25 cellular contexts compared by ENCODE assay signal in the genomic region with DNA sequence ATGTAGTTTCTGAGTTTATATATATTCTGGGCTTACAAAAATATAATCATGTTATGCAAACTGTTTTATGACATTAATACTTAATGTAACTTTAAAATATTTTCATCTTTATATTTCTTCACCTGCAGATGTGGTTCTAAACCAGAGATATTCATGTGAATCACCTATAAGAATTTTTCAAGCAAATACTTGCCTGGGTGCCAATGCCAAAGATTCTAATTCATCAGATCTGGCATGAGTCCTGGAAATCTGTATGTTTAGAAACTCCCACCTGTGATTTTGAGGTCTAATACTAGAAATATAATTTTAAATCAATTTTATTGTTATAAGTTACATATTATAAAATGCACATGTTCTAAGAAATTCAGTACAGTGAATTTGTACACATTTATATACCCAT. TPM values are rescaled to one million over a fixed set of nuclear protein-coding genes. Genes with fewer than 3 reads are reported as not detected.
DNase-seq lines count a peak whose midpoint lies in the region; FAIRE-seq and TF ChIP-seq lines count a peak whose summit lies in the region.
"Had no signal": no experiment of that assay in that cellular context is flagged by ENCODE, and none has a peak within 500 bp of the region (broad histone marks: within the 10 kb centered on the region; RNA-seq: fewer than 3 reads in every experiment).

No MANE protein-coding gene starts in this region.

- 0 out of 2 replicates have a peak overlapping the region, but pooled peaks have one; percentile 80 for H2AFZ ChIP-seq in OCI-LY3 (ENCODE audit: low read depth, low read length)

- no peaks in the 10 kb centered on the region for H3K36me3 ChIP-seq in OCI-LY3 (replicated peaks; ENCODE audit: low read depth, low read length)
- H3K36me3 ChIP-seq in bronchial epithelial cell (ENCODE audit: control insufficient read depth, insufficient read depth, low read length), result no peaks in the 10 kb centered on the region
- H3K36me3 ChIP-seq in Peyer's patch, result no peaks in the 10 kb centered on the region
- no peaks in the 10 kb centered on the region for H3K36me3 ChIP-seq in esophagus muscularis mucosa
- H3K36me3 ChIP-seq: BE2C, BLaER1 had no signal

- TF ChIP-seq POLR2A in Peyer's patch (IDR thresholded peaks at IDR 0.05) (no peak), esophagus muscularis mucosa (IDR thresholded peaks at IDR 0.05; ENCODE audit: low read depth) (no peak)

- H3K4me1 ChIP-seq in OCI-LY3 (ENCODE audit: low read length) (peaks cover 46% of the 10 kb centered on the region), Peyer's patch (no peaks in the 10 kb centered on the region), esophagus muscularis mucosa (peaks cover 0 to 4% (median 0%) of the 10 kb centered on the region in 4 donors)
- H3K4me1 ChIP-seq: BE2C, BLaER1 had no signal

- no peak for TF ChIP-seq EP300 in esophagus muscularis mucosa (IDR thresholded peaks at IDR 0.05)

- H3K27ac ChIP-seq in OCI-LY3 (ENCODE audit: low read length) (no peak overlapping the region), Peyer's patch (no peak overlapping the region), esophagus muscularis mucosa (replicated peaks in 1 of 4) (no peak overlapping the region)
- H3K27ac ChIP-seq: BLaER1 had no signal

- no peak overlapping the region for H3K9ac ChIP-seq in OCI-LY3 (ENCODE audit: low read length)
- H3K9ac ChIP-seq: BLaER1 had no signal

- intact Hi-C loops in esophagus muscularis mucosa (cut with DNase I), result loop anchor here (2.0 to 5.0 kb wide), 3 partner anchors 131 to 431 kb away; no protein-coding TSS in a partner anchor

- no peaks in the 10 kb centered on the region for H3K79me2 ChIP-seq in OCI-LY3 (ENCODE audit: low read length)

- no peak for TF ChIP-seq CTCF in OCI-LY3 (IDR thresholded peaks at IDR 0.05; ENCODE audit: low read depth, low read length)
- no peak for TF ChIP-seq CTCF in bronchial epithelial cell (IDR thresholded peaks at IDR 0.05; ENCODE audit: insufficient read depth, low read length, severe bottlenecking)
- no peak for TF ChIP-seq CTCF in epithelial cell of esophagus (IDR thresholded peaks at IDR 0.05; ENCODE audit: insufficient read depth, low read depth, low read length, missing control alignments)
- no peak for TF ChIP-seq CTCF in Peyer's patch (IDR thresholded peaks at IDR 0.05)
- TF ChIP-seq CTCF in esophagus muscularis mucosa (IDR thresholded peaks at IDR 0.05), result no peak

- H3K4me2 ChIP-seq in OCI-LY3 (ENCODE audit: low read length), result no peak overlapping the region
- H3K4me2 ChIP-seq: BLaER1 had no signal

- no peak overlapping the region for H3K4me3 ChIP-seq in OCI-LY3 (ENCODE audit: low read length)
- no peak overlapping the region for H3K4me3 ChIP-seq in bronchial epithelial cell (ENCODE audit: low read depth, low read length)
- no peak overlapping the region for H3K4me3 ChIP-seq in epithelial cell of esophagus (ENCODE audit: low read length)
- no peak overlapping the region for H3K4me3 ChIP-seq in Peyer's patch
- no peak overlapping the region for H3K4me3 ChIP-seq in esophagus muscularis mucosa
- H3K4me3 ChIP-seq: BLaER1 had no signal

- no peaks in the 10 kb centered on the region for H4K20me1 ChIP-seq in OCI-LY3 (ENCODE audit: insufficient read depth, low read length)
- H4K20me1 ChIP-seq: BLaER1 had no signal

- no peaks in the 10 kb centered on the region for H3K9me3 ChIP-seq in OCI-LY3 (ENCODE audit: insufficient read depth, low read length)
- H3K9me3 ChIP-seq in Peyer's patch, result no peaks in the 10 kb centered on the region
- H3K9me3 ChIP-seq in esophagus muscularis mucosa, result no peaks in the 10 kb centered on the region
- H3K9me3 ChIP-seq: BE2C, BLaER1 had no signal

- H3K27me3 ChIP-seq in OCI-LY3 (ENCODE audit: low read depth, low read length) (no peaks in the 10 kb centered on the region), bronchial epithelial cell (ENCODE audit: control insufficient read depth, insufficient read depth, low read length) (no peaks in the 10 kb centered on the region), Peyer's patch (no peaks in the 10 kb centered on the region), esophagus muscularis mucosa (no peaks in the 10 kb centered on the region)
- H3K27me3 ChIP-seq: BE2C, BLaER1 had no signal

- DNase-seq in bronchial epithelial cell (ENCODE audit: low read depth) (peak; percentile 62), epithelial cell of esophagus (ENCODE audit: low read depth) (peak; percentile 53), Peyer's patch (no peak), esophagus muscularis mucosa (ENCODE audit: extremely low spot score) (no peak), NCI-H1105 treated with DMSO at 0.1 percent for 48 hours (lab: John Stamatoyannopoulos, UW) (no peak), DMS153 (lab: John Stamatoyannopoulos, UW) (no peak)
- DNase-seq: 8988T; ACHN; BE2C; Calu3; CD4-positive, alpha-beta memory T cell; CD4-positive, CD25-positive, alpha-beta regulatory T cell; CD8-positive, alpha-beta memory T cell; COR-L47; DMS53; DND-41; EL; GF-D8 had no signal

- FAIRE-seq in G401.6 (lab: Jason Lieb, UNC), result peak; percentile 39
- FAIRE-seq in bronchial epithelial cell (lab: Jason Lieb, UNC), result no peak
- FAIRE-seq: A204.1, D721Med, GM12891 had no signal

RNA-seq across cellular contexts. Expression of gene DNAH6, which starts 19.9 kb away (rescaled TPM):
- total RNA-seq in bronchial epithelial cell (under 0.01 TPM in 2 replicates), Peyer's patch (1 to 10 TPM in 3 of 4 donors, under 1 TPM in 1; under 0.01 to 4.2 (median 1.3) TPM), esophagus muscularis mucosa (under 1 TPM; 0.11 to 0.42 (median 0.23) TPM)
- total RNA-seq: A673 had no signal

RNA-seq across cellular contexts. Expression of gene SUCLG1, which starts 37.3 kb away (rescaled TPM):
- total RNA-seq in bronchial epithelial cell (24.6 and 27.9 TPM in 2 replicates), Peyer's patch (100 to 1,000 TPM in 3 of 4 donors, 10 to 100 TPM in 1; 83.3 to 386 (median 242) TPM), esophagus muscularis mucosa (10 to 100 TPM; 61.1 to 96.8 (median 92.6) TPM)

Comparison
In these comparisons a context has a peak if more than half of its experiments do, and no peak if none do; other contexts are left out.
1. DNase-seq: peak in bronchial epithelial cell (single experiment) and epithelial cell of esophagus (single experiment); none in Peyer's patch (0 of 3), esophagus muscularis mucosa (single experiment), NCI-H1105 treated with DMSO at 0.1 percent for 48 hours (single experiment) and DMS153 (single experiment).